In genomic region chr19:57566396-57567256, GRCh38 we compare ENCODE assay signal across 13 cellular contexts. TPM values are rescaled to one million over a fixed set of nuclear protein-coding genes. Genes with fewer than 3 reads are reported as not detected.
DNase-seq lines count a peak whose midpoint lies in the region; ATAC-seq, FAIRE-seq and TF ChIP-seq lines count a peak whose summit lies in the region.
"Had no signal": no experiment of that assay in that cellular context is flagged by ENCODE, and none has a peak within 500 bp of the region (broad histone marks: within the 10 kb centered on the region; RNA-seq: fewer than 3 reads in every experiment).

No MANE protein-coding gene starts in this region.

- TF ChIP-seq CTCF in bronchial epithelial cell (IDR thresholded peaks at IDR 0.05; ENCODE audit: insufficient read depth, low read length, severe bottlenecking) (no peak), psoas muscle (IDR thresholded peaks at IDR 0.05) (no peak), upper lobe of left lung (IDR thresholded peaks at IDR 0.05) (no peak)

- no peak overlapping the region for H2AK5ac ChIP-seq in mesenchymal stem cell (ENCODE audit: low read length, severe bottlenecking)

- H3K4me1 ChIP-seq in mesenchymal stem cell (ENCODE audit: control insufficient read depth, insufficient read depth, low read depth, low read length) (no peaks in the 10 kb centered on the region), psoas muscle (no peaks in the 10 kb centered on the region), upper lobe of left lung (no peaks in the 10 kb centered on the region)
- H3K4me1 ChIP-seq: body of pancreas, left lung, Peyer's patch, spleen had no signal

- H4K8ac ChIP-seq in mesenchymal stem cell (ENCODE audit: low read length): no peak overlapping the region

- no peak for TF ChIP-seq POLR2A in upper lobe of left lung (IDR thresholded peaks at IDR 0.05)

- no peaks in the 10 kb centered on the region for H3K27me3 ChIP-seq in bronchial epithelial cell (ENCODE audit: control insufficient read depth, insufficient read depth, low read length)
- H3K27me3 ChIP-seq in mesenchymal stem cell (ENCODE audit: control insufficient read depth in 1 of 2, insufficient read depth in 1 of 2, low read length in 2 of 2): no peaks in the 10 kb centered on the region
- H3K27me3 ChIP-seq in psoas muscle (ENCODE audit: insufficient read depth in 3 of 3, low read length in 2 of 3): peaks cover 0 to 2% (median 0%) of the 10 kb centered on the region in 3 donors
- H3K27me3 ChIP-seq in upper lobe of left lung: no peaks in the 10 kb centered on the region
- H3K27me3 ChIP-seq: body of pancreas, left lung, MG63, Peyer's patch had no signal

- H2BK5ac ChIP-seq in mesenchymal stem cell (ENCODE audit: low read depth, low read length, poor library complexity, severe bottlenecking): no peak overlapping the region

- no peak overlapping the region for H3K9ac ChIP-seq in mesenchymal stem cell (ENCODE audit: low read length)

- intact Hi-C loops in psoas muscle (cut with DNase I): no loop called here

- H3K36me3 ChIP-seq in bronchial epithelial cell (ENCODE audit: control insufficient read depth, insufficient read depth, low read length) (no peaks in the 10 kb centered on the region), mesenchymal stem cell (ENCODE audit: control insufficient read depth in 1 of 2, insufficient read depth in 2 of 2, low read depth in 1 of 2, low read length in 2 of 2) (peaks cover 13% of the 10 kb centered on the region in 2 experiments), psoas muscle (ENCODE audit: insufficient read depth in 1 of 2, low read depth in 1 of 2) (peaks cover 0 to 2% of the 10 kb centered on the region in 2 donors), upper lobe of left lung (peaks cover 0 to 2% (median 0%) of the 10 kb centered on the region in 4 donors)
- H3K36me3 ChIP-seq: Peyer's patch had no signal

- H3K23ac ChIP-seq in mesenchymal stem cell (ENCODE audit: low read length in 2 of 2): no peak overlapping the region

- ATAC-seq in psoas muscle (no peak), upper lobe of left lung (ENCODE audit: low FRiP score in 2 of 2) (no peak)
- ATAC-seq: body of pancreas, left lung had no signal

- no peak overlapping the region for H3K14ac ChIP-seq in mesenchymal stem cell (ENCODE audit: low read length in 2 of 2)

- no peak overlapping the region for H3K18ac ChIP-seq in mesenchymal stem cell (ENCODE audit: low read depth in 1 of 2, low read length in 2 of 2)

- H3K9me3 ChIP-seq in mesenchymal stem cell (ENCODE audit: control insufficient read depth, low read length): peaks cover 94% of the 10 kb centered on the region
- peaks cover 85% of the 10 kb centered on the region for H3K9me3 ChIP-seq in psoas muscle
- peaks cover 41 to 95% (median 83%) of the 10 kb centered on the region in 4 donors for H3K9me3 ChIP-seq in upper lobe of left lung

- no peak overlapping the region for H3K4me2 ChIP-seq in mesenchymal stem cell (ENCODE audit: low read length, poor library complexity, severe bottlenecking)

- no peak overlapping the region for H2BK15ac ChIP-seq in mesenchymal stem cell (ENCODE audit: low read depth, poor library complexity, severe bottlenecking)

- no peak overlapping the region for H2BK12ac ChIP-seq in mesenchymal stem cell (ENCODE audit: low read length in 2 of 2)

- FAIRE-seq in bronchial epithelial cell (lab: Jason Lieb, UNC): no peak

- peak; percentile 5 for DNase-seq in activated CD8-positive, alpha-beta memory T cell treated with anti-CD3 and anti-CD28 coated beads for 24 hours
- no peak for DNase-seq in activated CD8-positive, alpha-beta memory T cell treated with anti-CD3 and anti-CD28 coated beads, Interleukin-2, amount 50 U/mL, for 4 hours
- DNase-seq in Kasumi-1 (lab: John Stamatoyannopoulos, UW) (peak; percentile 20 to 32), bronchial epithelial cell (ENCODE audit: low read depth) (peak; percentile 3), mesenchymal stem cell (peak; percentile 32), psoas muscle (no peak), upper lobe of left lung (no peak), iPS-NIHi11 (ENCODE audit: low spot score) (no peak)
- DNase-seq: body of pancreas, left lung, MG63, Peyer's patch, spleen had no signal

- WGBS in mesenchymal stem cell: 56% methylated on average over 5 of the region's 7 CpGs
- WGBS in psoas muscle, 3 donors: 57 to 63% (median 59%) methylated on average over 7 of the region's 7 CpGs
- WGBS in upper lobe of left lung, 2 donors: 55 to 60% methylated on average over 7 of the region's 7 CpGs

- H4K91ac ChIP-seq in mesenchymal stem cell (ENCODE audit: low read length): no peak overlapping the region

- peaks cover 3% of the 10 kb centered on the region for H3K79me1 ChIP-seq in mesenchymal stem cell (replicated peaks; ENCODE audit: low read length, poor library complexity, severe bottlenecking)

- H3K27ac ChIP-seq in mesenchymal stem cell (ENCODE audit: low read length, poor library complexity, severe bottlenecking) (no peak overlapping the region), psoas muscle (no peak overlapping the region), upper lobe of left lung (no peak overlapping the region)
- H3K27ac ChIP-seq: body of pancreas, left lung, Peyer's patch, spleen had no signal

- no peak for TF ChIP-seq EP300 in upper lobe of left lung (IDR thresholded peaks at IDR 0.05)

- H2BK120ac ChIP-seq in mesenchymal stem cell (ENCODE audit: low read depth, low read length): no peak overlapping the region

- no peak overlapping the region for H2AFZ ChIP-seq in mesenchymal stem cell (ENCODE audit: low read depth, low read length)

- H3K4me3 ChIP-seq in bronchial epithelial cell (ENCODE audit: low read depth, low read length) (no peak overlapping the region), mesenchymal stem cell (ENCODE audit: insufficient read depth in 1 of 2, low read depth in 1 of 2, low read length in 2 of 2) (peak overlapping the region in 1 of 2 experiments; percentile 38), psoas muscle (no peak overlapping the region), upper lobe of left lung (no peak overlapping the region)
- H3K4me3 ChIP-seq: body of pancreas, left lung, MG63, Peyer's patch, spleen had no signal

- H3K4ac ChIP-seq in mesenchymal stem cell (ENCODE audit: low read depth in 1 of 2, low read length in 2 of 2): no peak overlapping the region

RNA-seq across cellular contexts. Expression of gene ZNF550, which starts 7.0 kb away (rescaled TPM):
- total RNA-seq in bronchial epithelial cell: 6.3 and 9.7 TPM in 2 replicates
- 2.8 TPM for polyA plus RNA-seq in mesenchymal stem cell (2013, experiment 1 of 2)
- polyA plus RNA-seq in mesenchymal stem cell (2013, experiment 2 of 2): 3.0 TPM
- 1 to 10 TPM; 2.1 to 4.9 (median 4.6) TPM for total RNA-seq in psoas muscle
- polyA plus RNA-seq in psoas muscle: 1 to 10 TPM; 1.5 to 5.0 (median 2.9) TPM
- 10 to 100 TPM in 1 of 6 donors, 1 to 10 TPM in 5; 4.3 to 11.1 (median 7.4) TPM for total RNA-seq in upper lobe of left lung

RNA-seq across cellular contexts. Expression of gene ZNF416, which starts 12.1 kb away (rescaled TPM):
- 5.5 and 7.4 TPM in 2 replicates for total RNA-seq in bronchial epithelial cell
- polyA plus RNA-seq in mesenchymal stem cell (2013, experiment 1 of 2): 3.4 TPM
- 3.4 TPM for polyA plus RNA-seq in mesenchymal stem cell (2013, experiment 2 of 2)
- 1 to 10 TPM; 2.1 to 4.0 (median 2.4) TPM for total RNA-seq in psoas muscle
- polyA plus RNA-seq in psoas muscle: 1 to 10 TPM; 1.9 to 2.9 (median 2.3) TPM
- 1 to 10 TPM in 5 of 6 donors, under 1 TPM in 1; 0.55 to 6.1 (median 3.6) TPM for total RNA-seq in upper lobe of left lung

RNA-seq across cellular contexts. Expression of gene ZIK1, which starts 17.3 kb away (rescaled TPM):
- total RNA-seq in bronchial epithelial cell (7.4 and 8.4 TPM in 2 replicates), psoas muscle (1 to 10 TPM in 2 of 4 donors, under 1 TPM in 2; 0.74 to 2.9 (median 1.3) TPM), upper lobe of left lung (1 to 10 TPM in 5 of 6 donors, under 1 TPM in 1; 0.78 to 3.3 (median 2.6) TPM)
- 3.0 TPM for polyA plus RNA-seq in mesenchymal stem cell (2013, experiment 1 of 2)
- polyA plus RNA-seq in mesenchymal stem cell (2013, experiment 2 of 2): 3.2 TPM
- 1 to 10 TPM in 2 of 3 donors, under 1 TPM in 1; 0.72 to 4.4 (median 2.5) TPM for polyA plus RNA-seq in psoas muscle

RNA-seq across cellular contexts. Expression of gene ZNF530, which starts 33.1 kb away (rescaled TPM):
- 3.7 and 3.9 TPM in 2 replicates for total RNA-seq in bronchial epithelial cell
- 0.86 TPM for polyA plus RNA-seq in mesenchymal stem cell (2013, experiment 1 of 2)
- polyA plus RNA-seq in mesenchymal stem cell (2013, experiment 2 of 2): 0.92 TPM
- total RNA-seq in psoas muscle: 1 to 10 TPM in 3 of 4 donors, under 1 TPM in 1; 0.81 to 2.9 (median 2.0) TPM
- 10 to 100 TPM in 1 of 3 donors, 1 to 10 TPM in 2; 1.7 to 11.7 (median 2.4) TPM for polyA plus RNA-seq in psoas muscle
- total RNA-seq in upper lobe of left lung: 1 to 10 TPM; 1.7 to 7.3 (median 3.0) TPM

RNA-seq across cellular contexts. Expression of gene ZNF549, which starts 39.5 kb away (rescaled TPM):
- 6.9 and 7.6 TPM in 2 replicates for total RNA-seq in bronchial epithelial cell
- polyA plus RNA-seq in mesenchymal stem cell (2013, experiment 1 of 2): 2.3 TPM
- polyA plus RNA-seq in mesenchymal stem cell (2013, experiment 2 of 2): 2.1 TPM
- 1 to 10 TPM; 1.5 to 4.0 (median 2.3) TPM for total RNA-seq in psoas muscle
- 1 to 10 TPM; 1.4 to 4.6 (median 2.6) TPM for polyA plus RNA-seq in psoas muscle
- 1 to 10 TPM; 1.8 to 8.4 (median 5.4) TPM for total RNA-seq in upper lobe of left lung

Comparison
In these comparisons a context has a peak if more than half of its experiments do, and no peak if none do; other contexts are left out.
1. DNase-seq: peak in activated CD8-positive, alpha-beta memory T cell treated with anti-CD3 and anti-CD28 coated beads for 24 hours (single experiment), Kasumi-1 (2 of 2), bronchial epithelial cell (single experiment) and mesenchymal stem cell (single experiment); none in activated CD8-positive, alpha-beta memory T cell treated with anti-CD3 and anti-CD28 coated beads, Interleukin-2, amount 50 U/mL, for 4 hours (single experiment), psoas muscle (0 of 2), upper lobe of left lung (0 of 2) and iPS-NIHi11 (single experiment).